ENCODE assay signal across 8 cellular contexts in genomic region chr2:239303711-239304532, GRCh38.
A peak's percentile ranks its signal among the peaks of the same experiment; 100 is the strongest.
DNase-seq lines count a peak whose midpoint lies in the region; ATAC-seq lines count a peak whose summit lies in the region.

No MANE protein-coding gene starts in this region.

- ATAC-seq in HG03175 (IDR thresholded peaks at IDR 0.05; ENCODE audit: unreplicated experiment) = peak; percentile 83
- ATAC-seq in stimulated activated naive CD8-positive, alpha-beta T cell treated with anti-CD3 and anti-CD28 coated beads, Interleukin-15, Interleukin-2, amounts not matched to agents 100 U/mL and 50 U/mL, for 24 hours = peak; percentile 81
- ATAC-seq in HG02840 (IDR thresholded peaks at IDR 0.05; ENCODE audit: low FRiP score, unreplicated experiment) = no peak

- CTCF ChIA-PET in activated CD4-positive, alpha-beta T cell treated with anti-CD3 and anti-CD28 coated beads, Interleukin-2, amount 10 ng/mL, durations not matched to agents 7 days and 5 days (lab: Charles Lee) = interaction anchor here (0.7 to 1.2 kb wide), 5 partner anchors 8 to 152 kb away, joined by 3 to 5 read pairs (median 3); no protein-coding TSS in a partner anchor

- DNase-seq in activated CD4-positive, alpha-beta T cell treated with anti-CD3 and anti-CD28 coated beads, Interleukin-2, amount 10 ng/mL, durations not matched to agents 7 days and 5 days = no peak
- no peak for DNase-seq in activated CD4-positive, alpha-beta T cell treated with anti-CD3 and anti-CD28 coated beads, Interleukin-2, amount 50 U/mL, for 1 hour
- DNase-seq in stimulated activated naive CD8-positive, alpha-beta T cell treated with anti-CD3 and anti-CD28 coated beads, Interleukin-15, Interleukin-2, amounts not matched to agents 100 U/mL and 50 U/mL, for 24 hours = no peak
- DNase-seq in G401 (ENCODE audit: low spot score) (no peak), activated gamma-delta T cell (lab: John Stamatoyannopoulos, UW) (no peak)

- no peak overlapping the region for H3K4me3 Mint-ChIP-seq in activated CD4-positive, alpha-beta T cell treated with anti-CD3 and anti-CD28 coated beads, Interleukin-2, amount 10 ng/mL, durations not matched to agents 7 days and 5 days

- no peak overlapping the region for H3K4me3 ChIP-seq in endocrine pancreas (ENCODE audit: control insufficient read depth, insufficient read depth, low read length)

- POLR2A ChIA-PET in activated CD4-positive, alpha-beta T cell treated with anti-CD3 and anti-CD28 coated beads, Interleukin-2, amount 10 ng/mL, durations not matched to agents 7 days and 5 days (lab: Charles Lee) = no interaction called here

- peaks cover 50% of the 10 kb centered on the region for H3K4me1 Mint-ChIP-seq in activated CD4-positive, alpha-beta T cell treated with anti-CD3 and anti-CD28 coated beads, Interleukin-2, amount 10 ng/mL, durations not matched to agents 7 days and 5 days

- no peaks in the 10 kb centered on the region for H3K4me1 ChIP-seq in endocrine pancreas (ENCODE audit: control insufficient read depth, insufficient read depth, low read length)

- no peaks in the 10 kb centered on the region for H3K27me3 ChIP-seq in endocrine pancreas (ENCODE audit: control insufficient read depth, insufficient read depth, low read length)

- in situ Hi-C loops in G401 (cut with HindIII; ENCODE audit: low sequenced_read_pairs) = no loop called here

- H3K9me3 ChIP-seq in endocrine pancreas (ENCODE audit: control insufficient read depth, low read length) = no peaks in the 10 kb centered on the region

- H3K9me3 Mint-ChIP-seq in activated CD4-positive, alpha-beta T cell treated with anti-CD3 and anti-CD28 coated beads, Interleukin-2, amount 10 ng/mL, durations not matched to agents 7 days and 5 days = no peaks in the 10 kb centered on the region

- H3K36me3 ChIP-seq in endocrine pancreas (ENCODE audit: control insufficient read depth, insufficient read depth, low read length) = no peaks in the 10 kb centered on the region

- H3K9ac ChIP-seq in endocrine pancreas (ENCODE audit: control insufficient read depth, insufficient read depth, low read length) = peak overlapping the region; percentile 48

- peaks cover 1% of the 10 kb centered on the region for H3K36me3 Mint-ChIP-seq in activated CD4-positive, alpha-beta T cell treated with anti-CD3 and anti-CD28 coated beads, Interleukin-2, amount 10 ng/mL, durations not matched to agents 7 days and 5 days (ENCODE audit: low read depth)

- H3K27ac Mint-ChIP-seq in activated CD4-positive, alpha-beta T cell treated with anti-CD3 and anti-CD28 coated beads, Interleukin-2, amount 10 ng/mL, durations not matched to agents 7 days and 5 days = peak overlapping the region; percentile 73

- no peaks in the 10 kb centered on the region for H3K27me3 Mint-ChIP-seq in activated CD4-positive, alpha-beta T cell treated with anti-CD3 and anti-CD28 coated beads, Interleukin-2, amount 10 ng/mL, durations not matched to agents 7 days and 5 days
